Comparison of ENCODE assay signal across 20 cellular contexts in genomic region chr3:116046350-116046749, GRCh38.
DNase-seq lines count a peak whose midpoint lies in the region; FAIRE-seq and TF ChIP-seq lines count a peak whose summit lies in the region.
"Had no signal": no experiment of that assay in that cellular context is flagged by ENCODE, and none has a peak within 500 bp of the region (broad histone marks: within the 10 kb centered on the region; RNA-seq: fewer than 3 reads in every experiment).

No MANE protein-coding gene starts in this region.

- no peak overlapping the region for H3K27ac ChIP-seq in MM.1S (ENCODE audit: low read length)
- H3K27ac ChIP-seq: SJSA1 had no signal

- H3K79me2 ChIP-seq in MM.1S (ENCODE audit: low read length): no peaks in the 10 kb centered on the region

- H3K4me2 ChIP-seq in MM.1S (ENCODE audit: low read depth, low read length): no peak overlapping the region

- H3K27me3 ChIP-seq in MM.1S (replicated peaks; ENCODE audit: insufficient read depth, low read length): no peaks in the 10 kb centered on the region
- H3K27me3 ChIP-seq: MG63, SJSA1 had no signal

- no peaks in the 10 kb centered on the region for H3K36me3 ChIP-seq in MM.1S (replicated peaks; ENCODE audit: insufficient read depth, low read length)
- H3K36me3 ChIP-seq: MG63, SJSA1 had no signal

- no peaks in the 10 kb centered on the region for H3K9me3 ChIP-seq in MM.1S (replicated peaks; ENCODE audit: insufficient read depth, low read length)
- H3K9me3 ChIP-seq: Caco-2, MG63, SJSA1 had no signal

- no peak overlapping the region for H2AFZ ChIP-seq in MM.1S (ENCODE audit: low read length)

- no peak overlapping the region for H3K4me3 ChIP-seq in MM.1S (ENCODE audit: low read length)
- H3K4me3 ChIP-seq: MG63, SJSA1 had no signal

- peak; percentile 94 for DNase-seq in NCI-H1694 (lab: John Stamatoyannopoulos, UW)
- DNase-seq in NCI-H82 (lab: John Stamatoyannopoulos, UW): peak; percentile 76
- peak; percentile 82 to 85 for DNase-seq in cerebellar nuclear complex (lab: John Stamatoyannopoulos, UW)
- DNase-seq in pons (ENCODE audit: low spot score): peak; percentile 32
- DNase-seq in NCI-H226: no peak
- no peak for DNase-seq in MM.1S
- no peak for DNase-seq in HTR-8/SVneo (ENCODE audit: insufficient read length, low spot score)
- DNase-seq: ACHN; AML-193; Caco-2; CD4-positive, CD25-positive, alpha-beta regulatory T cell; DMS53; Karpas-422; MG63; NCI-H2029 treated with DMSO at 0.1 percent for 48 hours; NCI-H526 treated with DMSO at 0.1 percent for 48 hours; PC-3 had no signal

- no peak overlapping the region for H3K9ac ChIP-seq in MM.1S (ENCODE audit: low read length)

- FAIRE-seq in HTR-8/SVneo (lab: Jason Lieb, UNC): no peak
- FAIRE-seq: GM19239, H1 had no signal

- no peaks in the 10 kb centered on the region for H3F3A ChIP-seq in MM.1S (ENCODE audit: insufficient read depth, low read length)

- no peaks in the 10 kb centered on the region for H3K4me1 ChIP-seq in MM.1S (ENCODE audit: low read length)
- H3K4me1 ChIP-seq: Caco-2, SJSA1 had no signal

- TF ChIP-seq CTCF in MM.1S (IDR thresholded peaks at IDR 0.05; ENCODE audit: low read length): no peak

- no peaks in the 10 kb centered on the region for H4K20me1 ChIP-seq in MM.1S (ENCODE audit: insufficient read depth, low read length)

- no peaks in the 10 kb centered on the region for H3K9me2 ChIP-seq in MM.1S (replicated peaks; ENCODE audit: insufficient read depth, low read length)

Comparison
In these comparisons a context has a peak if more than half of its experiments do, and no peak if none do; other contexts are left out.
1. DNase-seq: peak in NCI-H1694 (single experiment), NCI-H82 (single experiment), cerebellar nuclear complex (2 of 2) and pons (single experiment); none in NCI-H226 (single experiment), MM.1S (single experiment) and HTR-8/SVneo (single experiment).